1 cellular context compared by ENCODE assay signal in genomic region chr11:44728085-44728410, GRCh38.
A peak's percentile ranks its signal among the peaks of the same experiment; 100 is the strongest.
TF ChIP-seq lines count a peak whose summit lies in the region.

No MANE protein-coding gene starts in this region.

TF ChIP-seq in HepG2, 621 proteins besides CTCF, POLR2A, EP300 and RAD21:
- TF ChIP-seq ZNF563 (CRISPR knock-in tag; IDR thresholded peaks at IDR 0.05), result 0 out of 2 replicates have a peak, but pooled peaks have one; percentile 0
- no peak for TF ChIP-seq SMARCC2 (IDR thresholded peaks at IDR 0.05)
